8 cellular contexts compared by ENCODE assay signal in genomic region chr1:175338447-175339135, GRCh38.
DNase-seq lines count a peak whose midpoint lies in the region; ATAC-seq, FAIRE-seq and TF ChIP-seq lines count a peak whose summit lies in the region.

No MANE protein-coding gene starts in this region.

- peaks cover 10% of the 10 kb centered on the region for H3K36me3 Mint-ChIP-seq in T-helper 17 cell (ENCODE audit: low read depth)
- no peaks in the 10 kb centered on the region for H3K36me3 Mint-ChIP-seq in neural crest cell (ENCODE audit: low read depth)

- H3K27me3 Mint-ChIP-seq in T-helper 17 cell (peaks cover 70% of the 10 kb centered on the region), neural crest cell (ENCODE audit: low read depth) (peaks cover 9% of the 10 kb centered on the region)

- TF ChIP-seq EP300 in K562 (IDR thresholded peaks at IDR 0.05; ENCODE audit: low read length) (no peak), stomach (IDR thresholded peaks at IDR 0.05) (no peak)

- no peaks in the 10 kb centered on the region; the same call in 1 of the 2 replicates for H4K20me1 ChIP-seq in K562 (replicated peaks; ENCODE audit: control insufficient read depth, insufficient read depth, low read length)

- H3K79me2 ChIP-seq in K562 (ENCODE audit: control insufficient read depth, insufficient read depth, low read length): no peaks in the 10 kb centered on the region

- POLR2A ChIA-PET in K562 (lab: Yijun Ruan, JAX): interaction anchor here (0.7 to 1.3 kb wide), 2 partner anchors 112 to 184 kb away, joined by 3 read pairs; no protein-coding TSS in a partner anchor

- H3K9me3 Mint-ChIP-seq in neural crest cell: peaks cover under 1% of the 10 kb centered on the region

- H3K27ac ChIP-seq in K562 (ENCODE audit: extremely low read depth, low read depth, low read length) (no peak overlapping the region), stomach (no peak overlapping the region)

- H3K9me1 ChIP-seq in K562 (ENCODE audit: control insufficient read depth, insufficient read depth, low read length): no peaks in the 10 kb centered on the region

- H3K9ac ChIP-seq in K562 (ENCODE audit: insufficient read depth in 1 of 2, low read depth in 2 of 2, low read length in 2 of 2): no peak overlapping the region

- TF ChIP-seq POLR2A in K562 (conservative IDR thresholded peaks at IDR 0.05) (no peak), stomach (IDR thresholded peaks at IDR 0.05) (no peak)

- peaks cover 17 to 46% of the 10 kb centered on the region in 2 experiments for H3K27me3 ChIP-seq in K562 (ENCODE audit: control insufficient read depth in 2 of 2, insufficient read depth in 2 of 2, low read length in 2 of 2)
- peaks cover 0 to 36% (median 0%) of the 10 kb centered on the region in 3 donors for H3K27me3 ChIP-seq in stomach

- peak; percentile 80 for FAIRE-seq in K562 (lab: Jason Lieb, UNC)

- H3K4me3 Mint-ChIP-seq in T-helper 17 cell (no peak overlapping the region), neural crest cell (no peak overlapping the region)

- DNase-seq in NCI-H1436 (lab: John Stamatoyannopoulos, UW) (peak; percentile 1), NCI-H1436 treated with DMSO at 0.1 percent for 48 hours (lab: John Stamatoyannopoulos, UW) (no peak), T-helper 17 cell (peak; percentile 12 to 40 (median 19)), K562 (ENCODE audit: extremely low read depth in 1 of 4, low spot score in 3 of 4) (peak; percentile 59 to 72 (median 64)), neural crest cell (ENCODE audit: low read depth, low spot score) (peak; percentile 51), stomach (no peak), medulla oblongata (ENCODE audit: extremely low spot score) (no peak)

- TF ChIP-seq CTCF in K562 (IDR thresholded peaks at IDR 0.05 in 2 of 3, conservative IDR thresholded peaks at IDR 0.05 in 1 of 3; ENCODE audit: insufficient read depth in 2 of 3, low read depth in 1 of 3, low read length in 3 of 3): peak; percentile 55 to 70 (median 69)
- peak; percentile 64 for TF ChIP-seq CTCF in neural crest cell (conservative IDR thresholded peaks at IDR 0.05)
- peak in 3 of 7 experiments; percentile 11 to 42 (median 18) for TF ChIP-seq CTCF in stomach (IDR thresholded peaks at IDR 0.05)

- peak in 1 of 2 experiments; percentile 45; a peak in 2 of 4 replicates for TF ChIP-seq RAD21 in K562 (CRISPR knock-in tag; conservative IDR thresholded peaks at IDR 0.05 in 1 of 2, IDR thresholded peaks at IDR 0.05 in 1 of 2)

- H2AFZ ChIP-seq in K562 (ENCODE audit: low read depth, low read length): no peak overlapping the region

- H3K4me1 Mint-ChIP-seq in T-helper 17 cell (peaks cover 9% of the 10 kb centered on the region), neural crest cell (no peaks in the 10 kb centered on the region)

- H3K36me3 ChIP-seq in K562 (ENCODE audit: control insufficient read depth, insufficient read depth, low read length) (no peaks in the 10 kb centered on the region), stomach (no peaks in the 10 kb centered on the region)

- CTCF ChIA-PET in K562 (lab: Yijun Ruan, JAX; ENCODE audit: low intra/inter-chr PET ratio): no interaction called here

- H3K4me1 ChIP-seq in K562 (replicated peaks in 1 of 2; ENCODE audit: control insufficient read depth in 2 of 2, insufficient read depth in 2 of 2, low read length in 2 of 2) (no peaks in the 10 kb centered on the region), stomach (no peaks in the 10 kb centered on the region)

- no peak overlapping the region for H3K4me2 ChIP-seq in K562 (ENCODE audit: insufficient read depth, low read length)

- H3K4me3 ChIP-seq in K562 (no peak overlapping the region), stomach (no peak overlapping the region)

- ATAC-seq in HG03108 (IDR thresholded peaks at IDR 0.05; ENCODE audit: unreplicated experiment): peak; percentile 61
- peak; percentile 95 for ATAC-seq in T-helper 17 cell
- peak; percentile 98 for ATAC-seq in K562

- H3K27ac Mint-ChIP-seq in T-helper 17 cell (no peak overlapping the region), neural crest cell (ENCODE audit: unreplicated experiment) (no peak overlapping the region)

- no TSS peak for BruUV-seq in K562 (replicated peaks; lab: Mats Ljungman, UMichigan)

- in situ Hi-C loops in K562 (cut with MboI): no loop called here

- WGBS in K562 (ENCODE audit: insufficient coverage, low coverage, missing lambda C conversion rate): under 1% methylated on average over 12 of the region's 12 CpGs
- 47 to 57% (median 52%) methylated on average over 11 to 12 of the region's 12 CpGs for WGBS in stomach, 5 donors

- intact Hi-C loops in K562 (cut with micrococcal nuclease): no loop called here
- intact Hi-C loops in stomach (cut with DNase I; ENCODE audit: low total_unique reads): no loop called here

- H3K9me3 ChIP-seq in T-helper 17 cell (ENCODE audit: control insufficient read depth, low read length, poor library complexity, severe bottlenecking) (no peaks in the 10 kb centered on the region), K562 (replicated peaks; ENCODE audit: control insufficient read depth, insufficient read depth, low read depth, low read length) (no peaks in the 10 kb centered on the region), stomach (no peaks in the 10 kb centered on the region)

TF ChIP-seq in K562, 482 proteins besides CTCF, POLR2A, EP300 and RAD21:
- TF ChIP-seq CREM (IDR thresholded peaks at IDR 0.05; ENCODE audit: low read depth) (0 out of 2 replicates have a peak, but pooled peaks have one; percentile 16), BHLHE40 (IDR thresholded peaks at IDR 0.05; ENCODE audit: low read length) (peak; percentile 92), E2F6 (IDR thresholded peaks at IDR 0.05; ENCODE audit: borderline replicate concordance in 1 of 2, extremely low read depth in 1 of 2, insufficient read depth in 1 of 2, insufficient read length in 1 of 2, low read depth in 1 of 2, low read length in 1 of 2, poor library complexity in 1 of 2, severe bottlenecking in 1 of 2) (peak in 1 of 2 experiments; percentile 47), MYC (IDR thresholded peaks at IDR 0.05; ENCODE audit: low read depth, low read length) (0 out of 2 replicates have a peak, but pooled peaks have one; percentile 25), MYC (CRISPR knock-in tag; IDR thresholded peaks at IDR 0.05; ENCODE audit: borderline replicate concordance, low read depth) (no peak), MED1 (CRISPR knock-in tag; IDR thresholded peaks at IDR 0.05; ENCODE audit: borderline replicate concordance) (no peak)

Comparison
In these comparisons a context has a peak if more than half of its experiments do, and no peak if none do; other contexts are left out.
1. DNase-seq: peak in NCI-H1436 (single experiment), T-helper 17 cell (3 of 3), K562 (4 of 4) and neural crest cell (single experiment); none in NCI-H1436 treated with DMSO at 0.1 percent for 48 hours (single experiment), stomach (single experiment) and medulla oblongata (single experiment).
2. Peak in every context shown above with its lines, with median percentiles within 50 percentile points of each other: ATAC-seq.